ENCODE assay signal across 8 cellular contexts in genomic region chr18:49814147-49814499, GRCh38. TPM values are rescaled to one million over a fixed set of nuclear protein-coding genes. Genes with fewer than 3 reads are reported as not detected.
DNase-seq lines count a peak whose midpoint lies in the region; ATAC-seq and TF ChIP-seq lines count a peak whose summit lies in the region.

No MANE protein-coding gene starts in this region.

- H3K27me3 ChIP-seq in dorsolateral prefrontal cortex (no peaks in the 10 kb centered on the region), lung (ENCODE audit: control insufficient read depth, insufficient read depth) (no peaks in the 10 kb centered on the region)

- peaks cover 0 to 4% of the 10 kb centered on the region in 2 donors for H3K9me3 ChIP-seq in lung (ENCODE audit: control insufficient read depth in 2 of 2, insufficient read depth in 1 of 2, low read length in 1 of 2)

- no peaks in the 10 kb centered on the region for H3K36me3 ChIP-seq in lung (ENCODE audit: control insufficient read depth in 2 of 2, insufficient read depth in 2 of 2, low read length in 2 of 2)

- DNase-seq in Daoy (ENCODE audit: low read depth) = peak; percentile 54
- peak; percentile 47 for DNase-seq in LHCN-M2 (ENCODE audit: low read depth)
- peak in 6 of 10 donors; percentile 33 to 63 (median 46) for DNase-seq in dorsolateral prefrontal cortex
- peak; percentile 53 for DNase-seq in lung (ENCODE audit: low spot score)
- peak; percentile 10 to 19 for DNase-seq in stimulated activated CD8-positive, alpha-beta memory T cell treated with anti-CD3 and anti-CD28 coated beads, Interleukin-4, amount 100 ng/mL, for 4 hours (ENCODE audit: low read depth in 2 of 2, low spot score in 1 of 2)

- peaks cover 3 to 10% of the 10 kb centered on the region in 2 donors for H3K4me1 ChIP-seq in lung (ENCODE audit: control insufficient read depth in 2 of 2, insufficient read depth in 2 of 2, low read length in 2 of 2)

- 1% methylated on average over 24 of the region's 24 CpGs for WGBS in lung, 2 donors

- no peak for TF ChIP-seq CTCF in WI38 (IDR thresholded peaks at IDR 0.05; ENCODE audit: low read depth, low read length)
- no peak for TF ChIP-seq CTCF in dorsolateral prefrontal cortex (IDR thresholded peaks at IDR 0.05 in 54 of 56, conservative IDR thresholded peaks at IDR 0.05 in 2 of 56; ENCODE audit: low read depth in 1 of 56, partially characterized antibody in 56 of 56)
- no peak for TF ChIP-seq CTCF in lung (IDR thresholded peaks at IDR 0.05; ENCODE audit: control extremely low read depth, extremely low read depth)

- ATAC-seq in GM21786 (IDR thresholded peaks at IDR 0.05; ENCODE audit: unreplicated experiment) (peak; percentile 21), lung (ENCODE audit: insufficient read depth, low FRiP score) (peak; percentile 16), GM18520 (IDR thresholded peaks at IDR 0.05; ENCODE audit: unreplicated experiment) (no peak)

- intact Hi-C loops in dorsolateral prefrontal cortex (cut with DNase I) = loop anchor here in 1 of 2 donors (5.0 kb wide), 1 partner anchor 43 kb away; no protein-coding TSS in a partner anchor

- H3K4me3 ChIP-seq in WI38 (ENCODE audit: low read depth, low read length) = peak overlapping the region; percentile 71
- peak overlapping the region; percentile 68 to 98 (median 88) for H3K4me3 ChIP-seq in dorsolateral prefrontal cortex
- peak overlapping the region; percentile 59 for H3K4me3 ChIP-seq in lung

- H3K27ac ChIP-seq in dorsolateral prefrontal cortex = peak overlapping the region; percentile 31 to 99 (median 95)
- H3K27ac ChIP-seq in lung (ENCODE audit: low read depth in 1 of 2, low read length in 1 of 2) = peak overlapping the region; percentile 78 to 92

RNA-seq across cellular contexts. Expression of gene ACAA2, which starts 0.8 kb away (rescaled TPM):
- 75.4 and 93.8 TPM in 2 replicates for total RNA-seq in Daoy (2014; rRNA removed; shearing (Covaris generic))
- total RNA-seq in LHCN-M2 (2014; rRNA removed) (80.1 and 84.1 TPM in 2 replicates), dorsolateral prefrontal cortex (10 to 100 TPM; 19.4 to 71.0 (median 31.6) TPM), lung (10 to 100 TPM; 40.9 to 52.8 TPM)
- 87.2 TPM for polyA plus RNA-seq in LHCN-M2 (2012)
- 10 to 100 TPM; 35.2 to 49.0 TPM for polyA plus RNA-seq in lung
